8 cellular contexts compared by ENCODE assay signal in the genomic region with DNA sequence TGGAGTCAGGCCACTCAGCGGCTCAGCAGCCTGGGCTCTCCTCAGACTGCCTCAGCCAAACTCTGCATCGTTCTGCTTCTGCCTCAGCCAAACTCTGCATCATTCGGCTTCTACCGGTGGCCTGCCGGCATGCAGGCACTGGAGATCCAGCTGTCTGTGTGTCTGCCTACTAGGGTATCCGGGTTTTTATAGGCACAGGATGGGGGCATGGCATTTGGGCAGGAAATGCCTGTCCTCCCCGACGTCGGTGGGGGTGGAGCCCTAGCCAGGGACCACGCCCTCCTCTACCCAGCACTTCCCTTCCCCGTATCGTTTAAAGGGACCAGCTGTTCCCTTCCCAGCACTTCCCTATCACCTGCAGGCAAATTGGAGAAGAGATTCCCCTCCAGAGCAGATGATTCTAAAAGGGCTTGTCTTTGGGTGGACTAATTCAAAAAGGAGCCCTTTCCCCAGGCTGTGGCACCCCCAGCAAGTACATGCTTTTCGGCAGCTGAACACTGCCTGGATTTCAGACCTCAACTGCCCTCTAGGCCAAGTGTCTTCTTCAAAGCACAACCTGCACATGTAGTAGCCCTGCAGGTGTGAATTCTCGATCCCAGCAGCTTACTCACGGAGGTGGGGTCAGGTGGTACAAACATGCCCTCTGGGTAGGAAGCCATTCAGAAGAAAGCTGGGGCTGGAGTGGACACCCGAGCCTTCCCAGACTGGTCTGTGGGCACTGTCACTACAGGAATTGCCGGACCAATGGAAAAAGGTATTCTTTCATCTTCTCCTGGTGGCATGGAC. TPM values are rescaled to one million over a fixed set of nuclear protein-coding genes. Genes with fewer than 3 reads are reported as not detected.
DNase-seq lines count a peak whose midpoint lies in the region; ATAC-seq lines count a peak whose summit lies in the region.

No MANE protein-coding gene starts in this region.

- H3K36me3 Mint-ChIP-seq in activated T-helper 17 cell treated with anti-CD3 and anti-CD28 coated beads, Interleukin-2, amount 50 U/mL, for 72 hours (ENCODE audit: low read depth), result no peaks in the 10 kb centered on the region

- peak overlapping the region; percentile 76 for H3K4me3 Mint-ChIP-seq in activated T-helper 17 cell treated with anti-CD3 and anti-CD28 coated beads, Interleukin-2, amount 50 U/mL, for 72 hours

- no peaks in the 10 kb centered on the region for H3K9me3 Mint-ChIP-seq in activated T-helper 17 cell treated with anti-CD3 and anti-CD28 coated beads, Interleukin-2, amount 50 U/mL, for 72 hours

- peaks cover 21% of the 10 kb centered on the region for H3K27me3 Mint-ChIP-seq in activated T-helper 17 cell treated with anti-CD3 and anti-CD28 coated beads, Interleukin-2, amount 50 U/mL, for 72 hours

- peak; percentile 89 for ATAC-seq in activated T-helper 17 cell treated with anti-CD3 and anti-CD28 coated beads, Interleukin-2, amount 50 U/mL, for 72 hours (replicated peaks)
- ATAC-seq in left colon, result peak; percentile 40
- ATAC-seq in HG03469 (IDR thresholded peaks at IDR 0.05; ENCODE audit: unreplicated experiment), result no peak
- ATAC-seq in GM21786 (IDR thresholded peaks at IDR 0.05; ENCODE audit: unreplicated experiment), result no peak

- peaks cover 7% of the 10 kb centered on the region for H3K4me1 Mint-ChIP-seq in activated T-helper 17 cell treated with anti-CD3 and anti-CD28 coated beads, Interleukin-2, amount 50 U/mL, for 72 hours

- intact Hi-C loops in left colon (cut with DNase I, micrococcal nuclease), result no loop called here

- H3K27ac Mint-ChIP-seq in activated T-helper 17 cell treated with anti-CD3 and anti-CD28 coated beads, Interleukin-2, amount 50 U/mL, for 72 hours, result peak overlapping the region; percentile 63

- peak; percentile 65 for DNase-seq in NCI-H2107 treated with DMSO at 0.1 percent for 48 hours (lab: John Stamatoyannopoulos, UW; ENCODE audit: unreplicated experiment)
- DNase-seq in NCI-H2107 (lab: John Stamatoyannopoulos, UW), result no peak
- DNase-seq in NCI-H446 treated with DMSO at 0.1 percent for 48 hours (lab: John Stamatoyannopoulos, UW), result peak; percentile 10
- peak; percentile 33 to 38 for DNase-seq in left colon
- DNase-seq in stimulated activated naive CD4-positive, alpha-beta T cell treated with Interleukin-2 at 50 U/mL for 16 hours (lab: John Stamatoyannopoulos, UW), result peak; percentile 3

RNA-seq across cellular contexts. Expression of a gene that starts 25.5 kb away (rescaled TPM):
- total RNA-seq in activated T-helper 17 cell treated with anti-CD3 and anti-CD28 coated beads, Interleukin-2, amount 50 U/mL, for 72 hours, result not detected
- total RNA-seq in left colon, result under 1 TPM; 0.08 to 0.12 TPM

Comparison
In these comparisons a context has a peak if more than half of its experiments do, and no peak if none do; other contexts are left out.
1. ATAC-seq: peak in activated T-helper 17 cell treated with anti-CD3 and anti-CD28 coated beads, Interleukin-2, amount 50 U/mL, for 72 hours (single experiment) and left colon (single experiment); none in HG03469 (single experiment) and GM21786 (single experiment).